1 cellular context compared by ENCODE assay signal in the genomic region with DNA sequence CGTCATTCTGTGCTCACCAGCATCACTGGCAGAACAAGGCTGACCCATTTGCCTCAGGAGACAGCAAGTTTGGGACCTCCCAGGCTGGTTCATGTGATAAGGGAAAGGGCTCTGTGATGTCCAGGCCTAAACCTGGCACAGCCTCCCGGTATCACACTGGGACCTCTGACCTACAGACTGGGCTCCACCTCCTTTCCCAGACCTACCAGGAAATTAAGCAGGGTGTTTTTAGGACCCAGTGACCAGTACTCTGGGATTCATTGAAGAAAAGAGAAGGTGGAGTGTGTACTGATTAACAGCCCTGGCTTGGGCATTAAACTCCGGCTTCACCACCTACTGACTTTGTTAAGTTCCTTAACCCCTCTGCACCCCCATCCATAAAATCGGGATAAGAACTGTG.
TF ChIP-seq lines count a peak whose summit lies in the region.

No MANE protein-coding gene starts in this region.

TF ChIP-seq in H1, 55 proteins besides CTCF, POLR2A, EP300 and RAD21:
- TF ChIP-seq SIRT6 (IDR thresholded peaks at IDR 0.05; ENCODE audit: low read length) (no peak), E2F6 (IDR thresholded peaks at IDR 0.05) (no peak), JUN (IDR thresholded peaks at IDR 0.05; ENCODE audit: low read depth, low read length) (no peak), GABPA (IDR thresholded peaks at IDR 0.05; ENCODE audit: borderline replicate concordance, insufficient read depth, low read length) (no peak)
